9 cellular contexts compared by ENCODE assay signal in the genomic region with DNA sequence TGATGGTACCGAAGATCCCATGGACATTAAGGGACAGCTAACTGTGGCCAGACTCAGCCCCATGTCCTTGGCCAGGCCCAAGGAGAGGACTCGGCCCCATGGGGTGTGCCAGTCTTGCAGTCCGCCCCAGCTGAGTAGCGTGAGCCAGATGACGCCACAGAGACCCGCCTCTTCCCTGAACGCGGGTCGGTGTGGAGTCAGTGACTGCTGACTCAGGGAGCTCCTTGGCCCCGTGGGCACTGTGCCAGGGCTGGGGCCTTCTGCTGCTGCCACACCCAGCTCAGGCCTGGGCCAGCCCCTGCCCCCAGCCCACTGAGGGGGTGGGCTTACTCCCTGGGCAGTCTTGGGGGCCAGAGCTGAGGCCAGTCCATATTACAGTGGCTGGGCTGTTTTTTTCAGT. TPM values are rescaled to one million over a fixed set of nuclear protein-coding genes. Genes with fewer than 3 reads are reported as not detected.
DNase-seq lines count a peak whose midpoint lies in the region; ATAC-seq lines count a peak whose summit lies in the region.
"Had no signal": no experiment of that assay in that cellular context is flagged by ENCODE, and none has a peak within 500 bp of the region (broad histone marks: within the 10 kb centered on the region; RNA-seq: fewer than 3 reads in every experiment).

No MANE protein-coding gene starts in this region.

- H3K9me3 ChIP-seq in SK-N-MC (ENCODE audit: low read depth, low read length) = no peaks in the 10 kb centered on the region

- ATAC-seq in sciatic nerve = peak; percentile 88
- ATAC-seq in HG03460 (IDR thresholded peaks at IDR 0.05; ENCODE audit: unreplicated experiment) = no peak

- H3K27ac ChIP-seq in SK-N-MC = peak overlapping the region; percentile 90

- H3K27me3 Mint-ChIP-seq in activated CD4-positive, alpha-beta memory T cell treated with anti-CD3 and anti-CD28 coated beads, Interleukin-2, amount 10 ng/mL, durations not matched to agents 7 days and 5 days = no peaks in the 10 kb centered on the region

- POLR2A ChIA-PET in activated CD4-positive, alpha-beta memory T cell treated with anti-CD3 and anti-CD28 coated beads, Interleukin-2, amount 10 ng/mL, durations not matched to agents 7 days and 5 days (lab: Charles Lee) = no interaction called here

- no peaks in the 10 kb centered on the region for H3K4me1 Mint-ChIP-seq in activated CD4-positive, alpha-beta memory T cell treated with anti-CD3 and anti-CD28 coated beads, Interleukin-2, amount 10 ng/mL, durations not matched to agents 7 days and 5 days

- peak overlapping the region; percentile 22 for H3K9ac ChIP-seq in SK-N-MC (ENCODE audit: insufficient read length)

- CTCF ChIA-PET in activated CD4-positive, alpha-beta memory T cell treated with anti-CD3 and anti-CD28 coated beads, Interleukin-2, amount 10 ng/mL, durations not matched to agents 7 days and 5 days (lab: Charles Lee) = no interaction called here

- no peak overlapping the region for H3K4me3 Mint-ChIP-seq in activated CD4-positive, alpha-beta memory T cell treated with anti-CD3 and anti-CD28 coated beads, Interleukin-2, amount 10 ng/mL, durations not matched to agents 7 days and 5 days

- intact Hi-C loops in sciatic nerve (cut with DNase I) = no loop called here

- H3K36me3 ChIP-seq in SK-N-MC (ENCODE audit: insufficient read depth, low read length) = peaks cover 7% of the 10 kb centered on the region; the same call in 1 of the 2 replicates

- DNase-seq in ELR (ENCODE audit: low read depth) (peak; percentile 52), SK-N-MC (ENCODE audit: low read depth, low spot score) (no peak), foreskin melanocyte (peak; percentile 15), sciatic nerve (ENCODE audit: low spot score) (peak; percentile 87), OCI-M2 (lab: John Stamatoyannopoulos, UW; ENCODE audit: unreplicated experiment) (no peak)
- DNase-seq in activated CD4-positive, alpha-beta memory T cell treated with anti-CD3 and anti-CD28 coated beads, Interleukin-2, amount 10 ng/mL, durations not matched to agents 7 days and 5 days = no peak
- no peak for DNase-seq in NK-92 treated with Interleukin-12 subunit alpha and Interleukin-12 subunit beta, amount 100 ng/mL, for 24 hours (lab: John Stamatoyannopoulos, UW)

- H3K36me3 Mint-ChIP-seq in activated CD4-positive, alpha-beta memory T cell treated with anti-CD3 and anti-CD28 coated beads, Interleukin-2, amount 10 ng/mL, durations not matched to agents 7 days and 5 days (ENCODE audit: low read depth) = no peaks in the 10 kb centered on the region

- H3K9me3 Mint-ChIP-seq in activated CD4-positive, alpha-beta memory T cell treated with anti-CD3 and anti-CD28 coated beads, Interleukin-2, amount 10 ng/mL, durations not matched to agents 7 days and 5 days = no peaks in the 10 kb centered on the region

- no peak overlapping the region for H3K27ac Mint-ChIP-seq in activated CD4-positive, alpha-beta memory T cell treated with anti-CD3 and anti-CD28 coated beads, Interleukin-2, amount 10 ng/mL, durations not matched to agents 7 days and 5 days

- H3K4me3 ChIP-seq in SK-N-MC = no peak overlapping the region
- H3K4me3 ChIP-seq: skin epidermis had no signal

RNA-seq across cellular contexts. Expression of a gene that starts 52.8 kb away (rescaled TPM):
- 35.9 TPM for total RNA-seq in sciatic nerve
- 1 to 10 TPM; 6.5 to 7.4 TPM for total RNA-seq in activated CD4-positive, alpha-beta memory T cell treated with anti-CD3 and anti-CD28 coated beads, Interleukin-2, amount 10 ng/mL, durations not matched to agents 7 days and 5 days

Comparison
In these comparisons a context has a peak if more than half of its experiments do, and no peak if none do; other contexts are left out.
1. DNase-seq: peak in ELR (single experiment), foreskin melanocyte (single experiment) and sciatic nerve (single experiment); none in SK-N-MC (single experiment), activated CD4-positive, alpha-beta memory T cell treated with anti-CD3 and anti-CD28 coated beads, Interleukin-2, amount 10 ng/mL, durations not matched to agents 7 days and 5 days (single experiment), NK-92 treated with Interleukin-12 subunit alpha and Interleukin-12 subunit beta, amount 100 ng/mL, for 24 hours (single experiment) and OCI-M2 (single experiment).